ENCODE assay signal across 16 cellular contexts in genomic region chrX:137823257-137823656, GRCh38.
"Had no signal": no experiment of that assay in that cellular context is flagged by ENCODE, and none has a peak within 500 bp of the region (broad histone marks: within the 10 kb centered on the region; RNA-seq: fewer than 3 reads in every experiment).

No MANE protein-coding gene starts in this region.

- H3K27me3 ChIP-seq: adrenal gland, transverse colon had no signal

- H3K36me3 ChIP-seq: adrenal gland, transverse colon had no signal

- H3K4me1 ChIP-seq: adrenal gland, transverse colon had no signal

- ATAC-seq: activated T-helper 17 cell treated with anti-CD3 and anti-CD28 coated beads, Interleukin-2, amount 50 U/mL, for 72 hours; effector memory CD8-positive, alpha-beta T cell; naive thymus-derived CD4-positive, alpha-beta T cell; sciatic nerve had no signal

- H3K27ac Mint-ChIP-seq: activated T-helper 17 cell treated with anti-CD3 and anti-CD28 coated beads, Interleukin-2, amount 50 U/mL, for 72 hours; brain; dendritic cell treated with granulocyte-macrophage colony-stimulating factor and Interleukin-4, amounts not matched to agents 40 ng/mL and 50 ng/mL, for 4 days; effector memory CD8-positive, alpha-beta T cell; naive thymus-derived CD4-positive, alpha-beta T cell had no signal

- H3K4me3 Mint-ChIP-seq: activated T-helper 17 cell treated with anti-CD3 and anti-CD28 coated beads, Interleukin-2, amount 50 U/mL, for 72 hours; brain; dendritic cell treated with granulocyte-macrophage colony-stimulating factor and Interleukin-4, amounts not matched to agents 40 ng/mL and 50 ng/mL, for 4 days; effector memory CD8-positive, alpha-beta T cell; naive thymus-derived CD4-positive, alpha-beta T cell had no signal

- H3K36me3 Mint-ChIP-seq: brain; naive thymus-derived CD4-positive, alpha-beta T cell had no signal

- H3K9me3 ChIP-seq: adrenal gland, transverse colon had no signal

- DNase-seq: activated CD4-positive, alpha-beta T cell treated with anti-CD3 and anti-CD28 coated beads for 48 hours; activated naive CD4-positive, alpha-beta T cell treated with anti-CD3 and anti-CD28 coated beads, Interleukin-2, amount 50 U/mL, for 16 hours; adrenal gland; cerebellar nuclear complex; effector memory CD8-positive, alpha-beta T cell; erythroblast; naive thymus-derived CD4-positive, alpha-beta T cell; posterior cingulate gyrus; stimulated activated CD4-positive, alpha-beta T cell treated with anti-CD3 and anti-CD28 coated beads, Interleukin-2, amount 100 ng/mL, for 24 hours; stimulated activated naive CD4-positive, alpha-beta T cell; substantia nigra; transverse colon had no signal

- H3K4me1 Mint-ChIP-seq: activated T-helper 17 cell treated with anti-CD3 and anti-CD28 coated beads, Interleukin-2, amount 50 U/mL, for 72 hours; brain; naive thymus-derived CD4-positive, alpha-beta T cell had no signal

- H3K27me3 Mint-ChIP-seq: activated T-helper 17 cell treated with anti-CD3 and anti-CD28 coated beads, Interleukin-2, amount 50 U/mL, for 72 hours; brain; dendritic cell treated with granulocyte-macrophage colony-stimulating factor and Interleukin-4, amounts not matched to agents 40 ng/mL and 50 ng/mL, for 4 days; effector memory CD8-positive, alpha-beta T cell had no signal

- H3K27ac ChIP-seq: adrenal gland, transverse colon had no signal

- H3K4me3 ChIP-seq: adrenal gland, transverse colon had no signal
